Comparison of ENCODE assay signal across 1 cellular context in genomic region chr5:150659360-150660107, GRCh38.
TF ChIP-seq lines count a peak whose summit lies in the region.

No MANE protein-coding gene starts in this region.

TF ChIP-seq in HepG2, 621 proteins besides CTCF, POLR2A, EP300 and RAD21:
- TF ChIP-seq GATAD1 (CRISPR knock-in tag; IDR thresholded peaks at IDR 0.05) (no peak), ZNF629 (CRISPR knock-in tag; conservative IDR thresholded peaks at IDR 0.05) (peak; percentile 70), ZNF704 (CRISPR knock-in tag; IDR thresholded peaks at IDR 0.05; ENCODE audit: borderline replicate concordance) (no peak)
